In genomic region chr1:119701659-119702058, GRCh38 we compare ENCODE assay signal across 8 cellular contexts.
"Had no signal": no experiment of that assay in that cellular context is flagged by ENCODE, and none has a peak within 500 bp of the region (broad histone marks: within the 10 kb centered on the region; RNA-seq: fewer than 3 reads in every experiment).

No MANE protein-coding gene starts in this region.

- DNase-seq: GDM1, GF-D8 had no signal

- FAIRE-seq: G401.6, GM12878, GM12891, GM12892, GM18507, GM19239 had no signal

- ATAC-seq: GM12878 had no signal

- H3K4me3 ChIP-seq: GM12878 had no signal
